2 cellular contexts compared by ENCODE assay signal in genomic region chr1:94362466-94363058, GRCh38.
TF ChIP-seq lines count a peak whose summit lies in the region.

No MANE protein-coding gene starts in this region.

TF ChIP-seq in SK-N-SH treated with all-trans-retinoic acid at 6 μM for 48 hours, 23 proteins besides CTCF, POLR2A, EP300 and RAD21 (continued from another document):
- no peak for TF ChIP-seq CREB5 (CRISPR knock-in tag; IDR thresholded peaks at IDR 0.05; ENCODE audit: low read depth)

TF ChIP-seq in SK-N-SH, 30 proteins besides CTCF, POLR2A, EP300 and RAD21:
- TF ChIP-seq REST (IDR thresholded peaks at IDR 0.05; ENCODE audit: low read depth, low read length) (no peak), FOXM1 (IDR thresholded peaks at IDR 0.05; ENCODE audit: low read depth) (no peak), ZBTB33 (IDR thresholded peaks at IDR 0.05; ENCODE audit: borderline replicate concordance, low read depth) (no peak), YY1 (IDR thresholded peaks at IDR 0.05; ENCODE audit: low read depth) (no peak), MEF2A (IDR thresholded peaks at IDR 0.05; ENCODE audit: borderline replicate concordance, low read depth) (no peak), MAX (IDR thresholded peaks at IDR 0.05; ENCODE audit: low read depth) (no peak), RXRA (IDR thresholded peaks at IDR 0.05; ENCODE audit: borderline replicate concordance, low read depth) (no peak)
